Comparison of ENCODE assay signal across 36 cellular contexts in the genomic region with DNA sequence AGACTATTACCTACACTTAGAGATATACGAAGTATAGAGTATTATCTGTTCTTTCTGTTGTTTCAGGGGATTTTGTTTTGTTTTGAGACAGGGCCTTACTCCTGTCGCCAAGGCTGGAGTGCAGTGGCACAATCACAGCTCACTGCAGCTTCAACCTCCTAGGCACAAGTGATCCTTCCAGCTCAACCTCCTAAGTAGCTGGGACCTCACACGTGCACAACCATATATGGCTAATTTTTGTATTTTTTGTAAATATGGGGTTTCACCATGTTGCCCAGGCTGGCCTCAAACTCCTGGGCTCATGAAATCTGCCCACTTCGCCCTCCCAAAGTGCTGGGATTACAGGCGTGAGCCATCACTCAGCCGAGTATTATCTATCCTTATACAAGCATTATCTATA.
"Had no signal": no experiment of that assay in that cellular context is flagged by ENCODE, and none has a peak within 500 bp of the region (broad histone marks: within the 10 kb centered on the region; RNA-seq: fewer than 3 reads in every experiment).

No MANE protein-coding gene starts in this region.

- DNase-seq: activated B cell treated with CpG ODN at 0.5 μM for 24 hours; activated CD4-positive, alpha-beta memory T cell treated with anti-CD3 and anti-CD28 coated beads for 36 hours; activated CD4-positive, alpha-beta T cell treated with anti-CD3 and anti-CD28 coated beads for 4 hours; activated CD4-positive, alpha-beta T cell treated with anti-CD3 and anti-CD28 coated beads, Interleukin-2, amount 10 ng/mL, durations not matched to agents 24 days and 14 days; activated CD4-positive, alpha-beta T cell treated with anti-CD3 and anti-CD28 coated beads, Interleukin-2, amount 50 U/mL, for 1 hour; activated CD4-positive, alpha-beta T cell treated with anti-CD3 and anti-CD28 coated beads, Interleukin-2, amount 50 U/mL, for 4 hours; activated CD4-positive, CD25-positive, alpha-beta regulatory T cell treated with anti-CD3 and anti-CD28 coated beads, Interleukin-2, amount 50 U/mL, for 72 hours; activated CD8-positive, alpha-beta memory T cell treated with anti-CD3 and anti-CD28 coated beads, Interleukin-2, amount 50 U/mL, for 4 hours; activated CD8-positive, alpha-beta T cell treated with anti-CD3 and anti-CD28 coated beads for 36 hours; activated effector memory CD4-positive, alpha-beta T cell treated with Interleukin-2 at 50 U/mL for 16 hours; activated gamma-delta T cell; activated naive CD4-positive, alpha-beta T cell treated with anti-CD3 and anti-CD28 coated beads, Interleukin-2, amount 10 ng/mL, durations not matched to agents 7 days and 5 days; activated naive CD4-positive, alpha-beta T cell treated with Interleukin-2 at 50 U/mL for 16 hours; activated naive CD8-positive, alpha-beta T cell treated with anti-CD3 and anti-CD28 coated beads, Interleukin-2, amount 10 ng/mL, durations not matched to agents 7 days and 5 days; activated naive CD8-positive, alpha-beta T cell treated with anti-CD3 and anti-CD28 coated beads, Interleukin-2, amount 50 U/mL, for 24 hours; activated T-cell treated with anti-CD3 and anti-CD28 coated beads for 4 hours; activated T-cell treated with anti-CD3 and anti-CD28 coated beads, Interleukin-2, amount 50 U/mL, for 1 hour; activated T-cell treated with anti-CD3 and anti-CD28 coated beads, Interleukin-2, amount 50 U/mL, for 4 hours; activated T-cell treated with anti-CD3 and anti-CD28 coated beads, Interleukin-2, amount 50 U/mL, for 72 hours; amygdala; anterior cingulate cortex; caudate nucleus; cerebellar nuclear complex; T-cell; T-helper 2 cell; T-helper 9 cell had no signal

- H3K4me3 ChIP-seq: ascending aorta, cardiac muscle cell had no signal

- H3K27me3 Mint-ChIP-seq: activated B cell treated with CpG ODN at 0.5 μM for 24 hours; activated CD4-positive, alpha-beta memory T cell treated with anti-CD3 and anti-CD28 coated beads for 36 hours; activated CD4-positive, alpha-beta T cell treated with anti-CD3 and anti-CD28 coated beads, Interleukin-2, amount 10 ng/mL, durations not matched to agents 24 days and 14 days; activated CD8-positive, alpha-beta T cell treated with anti-CD3 and anti-CD28 coated beads for 36 hours; activated naive CD4-positive, alpha-beta T cell treated with anti-CD3 and anti-CD28 coated beads, Interleukin-2, amount 10 ng/mL, durations not matched to agents 7 days and 5 days; activated naive CD4-positive, alpha-beta T cell treated with anti-CD3 and anti-CD28 coated beads, Interleukin-2, amount 50 U/mL, for 24 hours; activated naive CD8-positive, alpha-beta T cell; activated naive CD8-positive, alpha-beta T cell treated with anti-CD3 and anti-CD28 coated beads, Interleukin-2, amount 10 ng/mL, durations not matched to agents 7 days and 5 days; activated naive CD8-positive, alpha-beta T cell treated with anti-CD3 and anti-CD28 coated beads, Interleukin-2, amount 50 U/mL, for 24 hours; central memory CD8-positive, alpha-beta T cell; T-cell had no signal

- H3K27ac ChIP-seq: ascending aorta, cardiac muscle cell, VCaP had no signal

- ATAC-seq: activated CD8-positive, alpha-beta T cell treated with anti-CD3 and anti-CD28 coated beads for 36 hours; activated naive CD8-positive, alpha-beta T cell treated with anti-CD3 and anti-CD28 coated beads, Interleukin-2, amount 50 U/mL, for 24 hours; activated T-cell treated with anti-CD3 and anti-CD28 coated beads, Interleukin-2, amount 50 U/mL, for 4 hours; activated T-cell treated with anti-CD3 and anti-CD28 coated beads, Interleukin-2, amount 50 U/mL, for 72 hours; T-cell had no signal

- H3K27ac Mint-ChIP-seq: activated B cell treated with CpG ODN at 0.5 μM for 24 hours; activated CD4-positive, alpha-beta memory T cell treated with anti-CD3 and anti-CD28 coated beads for 36 hours; activated CD4-positive, alpha-beta T cell treated with anti-CD3 and anti-CD28 coated beads, Interleukin-2, amount 10 ng/mL, durations not matched to agents 24 days and 14 days; activated CD8-positive, alpha-beta T cell treated with anti-CD3 and anti-CD28 coated beads for 36 hours; activated naive CD4-positive, alpha-beta T cell treated with anti-CD3 and anti-CD28 coated beads, Interleukin-2, amount 10 ng/mL, durations not matched to agents 7 days and 5 days; activated naive CD4-positive, alpha-beta T cell treated with anti-CD3 and anti-CD28 coated beads, Interleukin-2, amount 50 U/mL, for 24 hours; activated naive CD8-positive, alpha-beta T cell; activated naive CD8-positive, alpha-beta T cell treated with anti-CD3 and anti-CD28 coated beads, Interleukin-2, amount 10 ng/mL, durations not matched to agents 7 days and 5 days; activated naive CD8-positive, alpha-beta T cell treated with anti-CD3 and anti-CD28 coated beads, Interleukin-2, amount 50 U/mL, for 24 hours; activated T-cell treated with anti-CD3 and anti-CD28 coated beads, Interleukin-2, amount 50 U/mL, for 72 hours; activated T-helper 1 cell treated with anti-CD3 and anti-CD28 coated beads, Interleukin-12 subunit alpha, Interleukin-12 subunit beta, Interleukin-2, Interleukin-4 antibody, amounts not matched to agents 30 ng/mL and 10 ng/mL and 1 ng/mL, durations not matched to agents 14 hours and 24 hours and 36 hours; activated T-helper 2 cell treated with anti-CD3 and anti-CD28 coated beads, Interferon-gamma antibody, Interleukin-2, Interleukin-4, amounts not matched to agents 10 μg/mL and 5 μg/mL and 100 μg/mL, durations not matched to agents 14 hours and 24 hours and 36 hours; T-cell; T-helper 2 cell treated with Interferon-gamma antibody and Interleukin-4, amounts not matched to agents 5 μg/mL and 100 μg/mL, for 36 hours had no signal

- H3K4me1 Mint-ChIP-seq: activated CD4-positive, alpha-beta T cell treated with anti-CD3 and anti-CD28 coated beads, Interleukin-2, amount 10 ng/mL, durations not matched to agents 24 days and 14 days; activated naive CD4-positive, alpha-beta T cell treated with anti-CD3 and anti-CD28 coated beads, Interleukin-2, amount 10 ng/mL, durations not matched to agents 7 days and 5 days; activated naive CD4-positive, alpha-beta T cell treated with anti-CD3 and anti-CD28 coated beads, Interleukin-2, amount 50 U/mL, for 24 hours had no signal

- H3K27me3 ChIP-seq: ascending aorta, cardiac muscle cell had no signal

- H3K4me3 Mint-ChIP-seq: activated B cell treated with CpG ODN at 0.5 μM for 24 hours; activated CD4-positive, alpha-beta memory T cell treated with anti-CD3 and anti-CD28 coated beads for 36 hours; activated CD4-positive, alpha-beta T cell treated with anti-CD3 and anti-CD28 coated beads, Interleukin-2, amount 10 ng/mL, durations not matched to agents 24 days and 14 days; activated CD8-positive, alpha-beta T cell treated with anti-CD3 and anti-CD28 coated beads for 36 hours; activated naive CD4-positive, alpha-beta T cell treated with anti-CD3 and anti-CD28 coated beads, Interleukin-2, amount 10 ng/mL, durations not matched to agents 7 days and 5 days; activated naive CD4-positive, alpha-beta T cell treated with anti-CD3 and anti-CD28 coated beads, Interleukin-2, amount 50 U/mL, for 24 hours; activated naive CD8-positive, alpha-beta T cell; activated naive CD8-positive, alpha-beta T cell treated with anti-CD3 and anti-CD28 coated beads, Interleukin-2, amount 10 ng/mL, durations not matched to agents 7 days and 5 days; activated naive CD8-positive, alpha-beta T cell treated with anti-CD3 and anti-CD28 coated beads, Interleukin-2, amount 50 U/mL, for 24 hours; activated T-cell treated with anti-CD3 and anti-CD28 coated beads, Interleukin-2, amount 50 U/mL, for 4 hours; activated T-cell treated with anti-CD3 and anti-CD28 coated beads, Interleukin-2, amount 50 U/mL, for 72 hours; activated T-helper 1 cell treated with anti-CD3 and anti-CD28 coated beads, Interleukin-12 subunit alpha, Interleukin-12 subunit beta, Interleukin-2, Interleukin-4 antibody, amounts not matched to agents 30 ng/mL and 10 ng/mL and 1 ng/mL, durations not matched to agents 14 hours and 24 hours and 36 hours; brain; central memory CD8-positive, alpha-beta T cell; T-cell; T-helper 2 cell treated with Interferon-gamma antibody and Interleukin-4, amounts not matched to agents 5 μg/mL and 100 μg/mL, for 36 hours had no signal

- H3K4me1 ChIP-seq: ascending aorta had no signal

- H3K36me3 ChIP-seq: cardiac muscle cell had no signal
